Comparison of ENCODE assay signal across 11 cellular contexts in the genomic region with DNA sequence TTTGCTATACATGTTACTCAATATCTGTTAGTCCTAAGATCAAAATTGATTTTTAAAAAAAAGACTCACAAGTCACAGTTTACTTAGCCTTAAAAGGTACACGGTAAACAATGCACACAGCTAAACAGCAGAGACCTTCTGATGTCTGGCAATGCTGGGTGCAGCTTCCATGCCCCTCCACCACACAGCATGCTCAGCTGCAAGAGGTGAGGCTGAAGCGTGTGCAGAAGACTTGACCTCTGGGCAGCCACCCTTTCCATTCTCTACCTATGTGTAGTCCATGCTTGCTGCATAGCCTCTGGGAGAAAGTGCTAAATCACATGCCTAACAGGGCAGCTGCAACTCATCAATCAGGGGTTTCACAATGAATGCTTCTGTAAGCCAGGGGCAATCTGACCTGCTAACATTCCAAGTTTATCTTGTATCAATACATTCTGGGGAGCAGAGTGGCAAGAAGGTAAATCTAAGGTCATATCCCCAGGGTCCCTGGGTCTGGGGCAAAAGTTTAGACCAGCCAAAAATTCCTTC. TPM values are rescaled to one million over a fixed set of nuclear protein-coding genes. Genes with fewer than 3 reads are reported as not detected.
A peak's percentile ranks its signal among the peaks of the same experiment; 100 is the strongest.
DNase-seq lines count a peak whose midpoint lies in the region; ATAC-seq and TF ChIP-seq lines count a peak whose summit lies in the region.
"Had no signal": no experiment of that assay in that cellular context is flagged by ENCODE, and none has a peak within 500 bp of the region (broad histone marks: within the 10 kb centered on the region; RNA-seq: fewer than 3 reads in every experiment).

No MANE protein-coding gene starts in this region.

- peak overlapping the region; percentile 24 for H3K27ac ChIP-seq in vagina
- H3K27ac ChIP-seq: brain microvascular endothelial cell, tibial nerve had no signal

- no peak for TF ChIP-seq POLR2A in vagina (IDR thresholded peaks at IDR 0.05)

- H3K36me3 ChIP-seq in vagina = no peaks in the 10 kb centered on the region
- H3K36me3 ChIP-seq: brain microvascular endothelial cell, tibial nerve had no signal

- no peaks in the 10 kb centered on the region for H3K27me3 ChIP-seq in vagina
- H3K27me3 ChIP-seq: brain microvascular endothelial cell, tibial nerve had no signal

- ATAC-seq in GM19035 (IDR thresholded peaks at IDR 0.05; ENCODE audit: unreplicated experiment) = no peak
- ATAC-seq in GM18519 (IDR thresholded peaks at IDR 0.05; ENCODE audit: low FRiP score, unreplicated experiment) = no peak

- TF ChIP-seq CTCF in fibroblast of the aortic adventitia (IDR thresholded peaks at IDR 0.05; ENCODE audit: insufficient read depth, low read length) = no peak
- TF ChIP-seq CTCF in vagina (IDR thresholded peaks at IDR 0.05) = no peak

- peak; percentile 38 for DNase-seq in activated CD8-positive, alpha-beta memory T cell treated with anti-CD3 and anti-CD28 coated beads for 24 hours
- DNase-seq in activated CD8-positive, alpha-beta memory T cell treated with anti-CD3 and anti-CD28 coated beads, Interleukin-2, amount 50 U/mL, for 48 hours = no peak
- DNase-seq in NCI-H146 (lab: John Stamatoyannopoulos, UW) (peak; percentile 38), fibroblast of the aortic adventitia (ENCODE audit: low read depth) (peak; percentile 76), vagina (ENCODE audit: extremely low spot score in 2 of 2) (no peak)
- DNase-seq in stimulated activated CD4-positive, alpha-beta T cell treated with anti-CD3 and anti-CD28 coated beads, Interleukin-2, amount 100 ng/mL, for 48 hours = no peak
- DNase-seq: activated CD4-positive, alpha-beta T cell treated with anti-CD3 and anti-CD28 coated beads, Interleukin-2, amount 50 U/mL, for 4 hours; brain microvascular endothelial cell had no signal

- H3K4me3 ChIP-seq in fibroblast of the aortic adventitia (ENCODE audit: low read depth, low read length) (no peak overlapping the region), vagina (no peak overlapping the region)
- H3K4me3 ChIP-seq: tibial nerve had no signal

- H3K9me3 ChIP-seq in vagina = no peaks in the 10 kb centered on the region
- H3K9me3 ChIP-seq: tibial nerve had no signal

- intact Hi-C loops in vagina (cut with DNase I) = no loop called here

- peaks cover 16% of the 10 kb centered on the region for H3K4me1 ChIP-seq in vagina
- H3K4me1 ChIP-seq: tibial nerve had no signal

RNA-seq across cellular contexts. Expression of gene AMN1, which starts 44.5 kb away (rescaled TPM):
- total RNA-seq in fibroblast of the aortic adventitia (ENCODE audit: low replicate concordance) (10.3 and 15.5 TPM in 2 replicates), vagina (5.9 TPM)

Comparison
In these comparisons a context has a peak if more than half of its experiments do, and no peak if none do; other contexts are left out.
1. DNase-seq: peak in activated CD8-positive, alpha-beta memory T cell treated with anti-CD3 and anti-CD28 coated beads for 24 hours (single experiment), NCI-H146 (single experiment) and fibroblast of the aortic adventitia (single experiment); none in activated CD8-positive, alpha-beta memory T cell treated with anti-CD3 and anti-CD28 coated beads, Interleukin-2, amount 50 U/mL, for 48 hours (single experiment), vagina (0 of 2) and stimulated activated CD4-positive, alpha-beta T cell treated with anti-CD3 and anti-CD28 coated beads, Interleukin-2, amount 100 ng/mL, for 48 hours (0 of 2).